1 cellular context compared by ENCODE assay signal in the genomic region with DNA sequence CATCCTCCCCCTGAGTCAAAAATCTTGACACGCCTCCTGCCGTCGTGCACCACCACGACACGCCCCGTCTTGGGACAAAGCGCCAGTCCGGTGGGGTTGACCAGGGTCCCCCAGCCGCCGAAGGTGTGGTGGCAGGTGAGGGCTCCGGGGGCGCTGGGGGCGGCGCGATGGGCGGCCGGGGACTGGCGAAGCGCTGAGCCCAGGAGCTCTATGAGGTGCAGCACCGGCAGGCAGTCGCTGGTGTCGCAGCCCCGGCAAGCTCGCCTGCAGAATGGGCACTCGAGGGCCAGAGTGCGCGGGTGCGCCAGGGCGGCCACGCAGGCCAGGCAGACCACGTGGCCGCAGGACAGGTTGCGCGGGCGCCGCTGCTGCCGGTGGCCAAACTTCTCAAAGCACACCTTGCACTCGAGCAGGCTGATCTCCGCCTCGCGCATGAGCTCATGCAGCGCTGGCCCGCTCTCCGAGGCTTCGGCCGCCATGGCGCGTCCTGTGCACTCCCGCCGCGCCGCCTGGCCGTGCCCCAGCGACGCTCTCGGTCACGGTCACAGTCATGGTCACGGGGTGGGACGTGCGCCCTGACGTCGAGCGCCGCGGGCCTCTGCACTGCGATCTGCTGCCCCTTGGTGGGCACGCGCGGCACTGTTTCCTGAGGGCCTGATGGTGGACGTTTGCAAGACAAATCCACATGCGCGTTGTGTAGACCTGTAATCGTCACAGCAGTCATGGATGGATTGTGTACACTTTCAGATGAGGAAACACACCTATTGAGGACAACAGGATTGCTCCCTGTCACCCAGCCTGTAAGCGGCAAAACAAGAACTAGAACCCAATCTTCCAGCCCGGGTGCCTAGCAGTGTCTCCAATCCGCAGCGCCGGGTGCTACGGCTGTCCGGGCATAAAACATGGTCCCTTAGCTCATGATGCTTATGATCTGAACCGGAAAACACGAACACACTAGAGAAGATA.
A peak's percentile ranks its signal among the peaks of the same experiment; 100 is the strongest.
TF ChIP-seq lines count a peak whose summit lies in the region.

A gene (minus strand): TSS at position 550 of the 966 bp plus-strand sequence. CDS start 71 bp downstream, at position 479.

TF ChIP-seq in HepG2, 621 proteins besides CTCF, POLR2A, EP300 and RAD21 (continued from another document and continues in another):
- TF ChIP-seq, protein P1, sequence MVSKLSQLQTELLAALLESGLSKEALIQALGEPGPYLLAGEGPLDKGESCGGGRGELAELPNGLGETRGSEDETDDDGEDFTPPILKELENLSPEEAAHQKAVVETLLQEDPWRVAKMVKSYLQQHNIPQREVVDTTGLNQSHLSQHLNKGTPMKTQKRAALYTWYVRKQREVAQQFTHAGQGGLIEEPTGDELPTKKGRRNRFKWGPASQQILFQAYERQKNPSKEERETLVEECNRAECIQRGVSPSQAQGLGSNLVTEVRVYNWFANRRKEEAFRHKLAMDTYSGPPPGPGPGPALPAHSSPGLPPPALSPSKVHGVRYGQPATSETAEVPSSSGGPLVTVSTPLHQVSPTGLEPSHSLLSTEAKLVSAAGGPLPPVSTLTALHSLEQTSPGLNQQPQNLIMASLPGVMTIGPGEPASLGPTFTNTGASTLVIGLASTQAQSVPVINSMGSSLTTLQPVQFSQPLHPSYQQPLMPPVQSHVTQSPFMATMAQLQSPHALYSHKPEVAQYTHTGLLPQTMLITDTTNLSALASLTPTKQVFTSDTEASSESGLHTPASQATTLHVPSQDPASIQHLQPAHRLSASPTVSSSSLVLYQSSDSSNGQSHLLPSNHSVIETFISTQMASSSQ (IDR thresholded peaks at IDR 0.05; ENCODE audit: low read depth) = no peak; the same call in 1 of the 2 replicates
- TF ChIP-seq, protein P1 (CRISPR knock-in tag; IDR thresholded peaks at IDR 0.05; ENCODE audit: borderline replicate concordance) = peak; percentile 94
- TF ChIP-seq, protein P2, sequence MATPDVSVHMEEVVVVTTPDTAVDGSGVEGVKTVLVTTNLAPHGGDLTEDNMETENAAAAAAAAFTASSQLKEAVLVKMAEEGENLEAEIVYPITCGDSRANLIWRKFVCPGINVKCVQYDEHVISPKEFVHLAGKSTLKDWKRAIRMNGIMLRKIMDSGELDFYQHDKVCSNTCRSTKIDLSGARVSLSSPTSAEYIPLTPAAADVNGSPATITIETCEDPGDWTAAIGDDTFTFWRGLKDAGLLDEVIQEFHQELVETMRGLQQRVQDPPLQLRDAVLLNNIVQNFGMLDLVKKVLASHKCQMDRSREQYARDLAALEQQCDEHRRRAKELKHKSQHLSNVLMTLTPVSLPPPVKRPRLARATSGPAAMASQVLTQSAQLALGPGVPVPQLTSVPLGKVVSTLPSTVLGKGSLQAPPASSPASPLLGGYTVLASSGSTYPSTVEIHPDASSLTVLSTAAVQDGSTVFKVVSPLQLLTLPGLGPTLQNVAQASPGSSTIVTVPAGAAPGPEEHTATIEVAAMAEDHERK (CRISPR knock-in tag; IDR thresholded peaks at IDR 0.05; ENCODE audit: low read depth) = peak; percentile 92
- TF ChIP-seq ARHGAP35 (CRISPR knock-in tag; IDR thresholded peaks at IDR 0.05; ENCODE audit: borderline replicate concordance) (peak; percentile 99), TOE1 (CRISPR knock-in tag; IDR thresholded peaks at IDR 0.05) (peak; percentile 87; the same call in 1 of the 2 replicates), ZNF3 (CRISPR knock-in tag; IDR thresholded peaks at IDR 0.05) (no peak; the same call in 1 of the 2 replicates), KMT2A (CRISPR knock-in tag; IDR thresholded peaks at IDR 0.05) (peak; percentile 94), ZSCAN30 (CRISPR knock-in tag; IDR thresholded peaks at IDR 0.05) (0 out of 2 replicates have a peak, but pooled peaks have one; percentile 22), NONO (IDR thresholded peaks at IDR 0.05) (no peak), NONO (CRISPR knock-in tag; conservative IDR thresholded peaks at IDR 0.05) (peak; percentile 100), ZMYM2 (CRISPR knock-in tag; IDR thresholded peaks at IDR 0.05) (peak; percentile 91), GATAD2A (CRISPR knock-in tag; IDR thresholded peaks at IDR 0.05) (peak; percentile 92), NKX3-1 (CRISPR knock-in tag; IDR thresholded peaks at IDR 0.05) (no peak; the same call in 1 of the 2 replicates), ZNF160 (CRISPR knock-in tag; IDR thresholded peaks at IDR 0.05) (peak; percentile 96), EEA1 (CRISPR knock-in tag; IDR thresholded peaks at IDR 0.05; ENCODE audit: borderline replicate concordance) (peak; percentile 77; the same call in 1 of the 2 replicates), ZNF350 (CRISPR knock-in tag; IDR thresholded peaks at IDR 0.05; ENCODE audit: borderline replicate concordance, low read depth) (peak; percentile 95), ZNF383 (CRISPR knock-in tag; IDR thresholded peaks at IDR 0.05; ENCODE audit: borderline replicate concordance) (peak; percentile 89; the same call in 1 of the 2 replicates), KAT7 (CRISPR knock-in tag; IDR thresholded peaks at IDR 0.05; ENCODE audit: borderline replicate concordance) (peak; percentile 95; the same call in 1 of the 2 replicates), SMARCE1 (IDR thresholded peaks at IDR 0.05; ENCODE audit: borderline replicate concordance) (no peak), MEF2D (CRISPR knock-in tag; IDR thresholded peaks at IDR 0.05) (peak; percentile 92), MYNN (CRISPR knock-in tag; IDR thresholded peaks at IDR 0.05; ENCODE audit: low read depth) (peak; percentile 96), TEAD3 (CRISPR knock-in tag; optimal IDR thresholded peaks at IDR 0.05; ENCODE audit: borderline replicate concordance) (peak; percentile 92), ZNF598 (CRISPR knock-in tag; IDR thresholded peaks at IDR 0.05; ENCODE audit: borderline replicate concordance) (peak; percentile 94; the same call in 1 of the 2 replicates), ZNF44 (CRISPR knock-in tag; IDR thresholded peaks at IDR 0.05) (0 out of 2 replicates have a peak, but pooled peaks have one; percentile 85)
- TF ChIP-seq, protein P3, sequence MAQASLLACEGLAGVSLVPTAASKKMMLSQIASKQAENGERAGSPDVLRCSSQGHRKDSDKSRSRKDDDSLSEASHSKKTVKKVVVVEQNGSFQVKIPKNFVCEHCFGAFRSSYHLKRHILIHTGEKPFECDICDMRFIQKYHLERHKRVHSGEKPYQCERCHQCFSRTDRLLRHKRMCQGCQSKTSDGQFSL (CRISPR knock-in tag; IDR thresholded peaks at IDR 0.05) = peak; percentile 70; the same call in 1 of the 2 replicates
- TF ChIP-seq, protein P4, sequence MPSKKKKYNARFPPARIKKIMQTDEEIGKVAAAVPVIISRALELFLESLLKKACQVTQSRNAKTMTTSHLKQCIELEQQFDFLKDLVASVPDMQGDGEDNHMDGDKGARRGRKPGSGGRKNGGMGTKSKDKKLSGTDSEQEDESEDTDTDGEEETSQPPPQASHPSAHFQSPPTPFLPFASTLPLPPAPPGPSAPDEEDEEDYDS (CRISPR knock-in tag; IDR thresholded peaks at IDR 0.05) = peak; percentile 61
- TF ChIP-seq, protein P5, sequence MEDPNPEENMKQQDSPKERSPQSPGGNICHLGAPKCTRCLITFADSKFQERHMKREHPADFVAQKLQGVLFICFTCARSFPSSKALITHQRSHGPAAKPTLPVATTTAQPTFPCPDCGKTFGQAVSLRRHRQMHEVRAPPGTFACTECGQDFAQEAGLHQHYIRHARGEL (CRISPR knock-in tag; IDR thresholded peaks at IDR 0.05) = peak; percentile 96
- TF ChIP-seq, protein P6, sequence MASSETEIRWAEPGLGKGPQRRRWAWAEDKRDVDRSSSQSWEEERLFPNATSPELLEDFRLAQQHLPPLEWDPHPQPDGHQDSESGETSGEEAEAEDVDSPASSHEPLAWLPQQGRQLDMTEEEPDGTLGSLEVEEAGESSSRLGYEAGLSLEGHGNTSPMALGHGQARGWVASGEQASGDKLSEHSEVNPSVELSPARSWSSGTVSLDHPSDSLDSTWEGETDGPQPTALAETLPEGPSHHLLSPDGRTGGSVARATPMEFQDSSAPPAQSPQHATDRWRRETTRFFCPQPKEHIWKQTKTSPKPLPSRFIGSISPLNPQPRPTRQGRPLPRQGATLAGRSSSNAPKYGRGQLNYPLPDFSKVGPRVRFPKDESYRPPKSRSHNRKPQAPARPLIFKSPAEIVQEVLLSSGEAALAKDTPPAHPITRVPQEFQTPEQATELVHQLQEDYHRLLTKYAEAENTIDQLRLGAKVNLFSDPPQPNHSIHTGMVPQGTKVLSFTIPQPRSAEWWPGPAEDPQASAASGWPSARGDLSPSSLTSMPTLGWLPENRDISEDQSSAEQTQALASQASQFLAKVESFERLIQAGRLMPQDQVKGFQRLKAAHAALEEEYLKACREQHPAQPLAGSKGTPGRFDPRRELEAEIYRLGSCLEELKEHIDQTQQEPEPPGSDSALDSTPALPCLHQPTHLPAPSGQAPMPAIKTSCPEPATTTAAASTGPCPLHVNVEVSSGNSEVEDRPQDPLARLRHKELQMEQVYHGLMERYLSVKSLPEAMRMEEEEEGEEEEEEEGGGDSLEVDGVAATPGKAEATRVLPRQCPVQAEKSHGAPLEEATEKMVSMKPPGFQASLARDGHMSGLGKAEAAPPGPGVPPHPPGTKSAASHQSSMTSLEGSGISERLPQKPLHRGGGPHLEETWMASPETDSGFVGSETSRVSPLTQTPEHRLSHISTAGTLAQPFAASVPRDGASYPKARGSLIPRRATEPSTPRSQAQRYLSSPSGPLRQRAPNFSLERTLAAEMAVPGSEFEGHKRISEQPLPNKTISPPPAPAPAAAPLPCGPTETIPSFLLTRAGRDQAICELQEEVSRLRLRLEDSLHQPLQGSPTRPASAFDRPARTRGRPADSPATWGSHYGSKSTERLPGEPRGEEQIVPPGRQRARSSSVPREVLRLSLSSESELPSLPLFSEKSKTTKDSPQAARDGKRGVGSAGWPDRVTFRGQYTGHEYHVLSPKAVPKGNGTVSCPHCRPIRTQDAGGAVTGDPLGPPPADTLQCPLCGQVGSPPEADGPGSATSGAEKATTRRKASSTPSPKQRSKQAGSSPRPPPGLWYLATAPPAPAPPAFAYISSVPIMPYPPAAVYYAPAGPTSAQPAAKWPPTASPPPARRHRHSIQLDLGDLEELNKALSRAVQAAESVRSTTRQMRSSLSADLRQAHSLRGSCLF (CRISPR knock-in tag; IDR thresholded peaks at IDR 0.05; ENCODE audit: borderline replicate concordance) = no peak; the same call in 1 of the 2 replicates
- TF ChIP-seq, protein P7, sequence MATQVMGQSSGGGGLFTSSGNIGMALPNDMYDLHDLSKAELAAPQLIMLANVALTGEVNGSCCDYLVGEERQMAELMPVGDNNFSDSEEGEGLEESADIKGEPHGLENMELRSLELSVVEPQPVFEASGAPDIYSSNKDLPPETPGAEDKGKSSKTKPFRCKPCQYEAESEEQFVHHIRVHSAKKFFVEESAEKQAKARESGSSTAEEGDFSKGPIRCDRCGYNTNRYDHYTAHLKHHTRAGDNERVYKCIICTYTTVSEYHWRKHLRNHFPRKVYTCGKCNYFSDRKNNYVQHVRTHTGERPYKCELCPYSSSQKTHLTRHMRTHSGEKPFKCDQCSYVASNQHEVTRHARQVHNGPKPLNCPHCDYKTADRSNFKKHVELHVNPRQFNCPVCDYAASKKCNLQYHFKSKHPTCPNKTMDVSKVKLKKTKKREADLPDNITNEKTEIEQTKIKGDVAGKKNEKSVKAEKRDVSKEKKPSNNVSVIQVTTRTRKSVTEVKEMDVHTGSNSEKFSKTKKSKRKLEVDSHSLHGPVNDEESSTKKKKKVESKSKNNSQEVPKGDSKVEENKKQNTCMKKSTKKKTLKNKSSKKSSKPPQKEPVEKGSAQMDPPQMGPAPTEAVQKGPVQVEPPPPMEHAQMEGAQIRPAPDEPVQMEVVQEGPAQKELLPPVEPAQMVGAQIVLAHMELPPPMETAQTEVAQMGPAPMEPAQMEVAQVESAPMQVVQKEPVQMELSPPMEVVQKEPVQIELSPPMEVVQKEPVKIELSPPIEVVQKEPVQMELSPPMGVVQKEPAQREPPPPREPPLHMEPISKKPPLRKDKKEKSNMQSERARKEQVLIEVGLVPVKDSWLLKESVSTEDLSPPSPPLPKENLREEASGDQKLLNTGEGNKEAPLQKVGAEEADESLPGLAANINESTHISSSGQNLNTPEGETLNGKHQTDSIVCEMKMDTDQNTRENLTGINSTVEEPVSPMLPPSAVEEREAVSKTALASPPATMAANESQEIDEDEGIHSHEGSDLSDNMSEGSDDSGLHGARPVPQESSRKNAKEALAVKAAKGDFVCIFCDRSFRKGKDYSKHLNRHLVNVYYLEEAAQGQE (IDR thresholded peaks at IDR 0.05; ENCODE audit: borderline replicate concordance in 1 of 2, low read depth in 1 of 2, low read length in 2 of 2) = peak in 1 of 2 experiments; percentile 67; a peak in 1 of 4 replicates
